ENCODE assay signal across 14 cellular contexts in the genomic region with DNA sequence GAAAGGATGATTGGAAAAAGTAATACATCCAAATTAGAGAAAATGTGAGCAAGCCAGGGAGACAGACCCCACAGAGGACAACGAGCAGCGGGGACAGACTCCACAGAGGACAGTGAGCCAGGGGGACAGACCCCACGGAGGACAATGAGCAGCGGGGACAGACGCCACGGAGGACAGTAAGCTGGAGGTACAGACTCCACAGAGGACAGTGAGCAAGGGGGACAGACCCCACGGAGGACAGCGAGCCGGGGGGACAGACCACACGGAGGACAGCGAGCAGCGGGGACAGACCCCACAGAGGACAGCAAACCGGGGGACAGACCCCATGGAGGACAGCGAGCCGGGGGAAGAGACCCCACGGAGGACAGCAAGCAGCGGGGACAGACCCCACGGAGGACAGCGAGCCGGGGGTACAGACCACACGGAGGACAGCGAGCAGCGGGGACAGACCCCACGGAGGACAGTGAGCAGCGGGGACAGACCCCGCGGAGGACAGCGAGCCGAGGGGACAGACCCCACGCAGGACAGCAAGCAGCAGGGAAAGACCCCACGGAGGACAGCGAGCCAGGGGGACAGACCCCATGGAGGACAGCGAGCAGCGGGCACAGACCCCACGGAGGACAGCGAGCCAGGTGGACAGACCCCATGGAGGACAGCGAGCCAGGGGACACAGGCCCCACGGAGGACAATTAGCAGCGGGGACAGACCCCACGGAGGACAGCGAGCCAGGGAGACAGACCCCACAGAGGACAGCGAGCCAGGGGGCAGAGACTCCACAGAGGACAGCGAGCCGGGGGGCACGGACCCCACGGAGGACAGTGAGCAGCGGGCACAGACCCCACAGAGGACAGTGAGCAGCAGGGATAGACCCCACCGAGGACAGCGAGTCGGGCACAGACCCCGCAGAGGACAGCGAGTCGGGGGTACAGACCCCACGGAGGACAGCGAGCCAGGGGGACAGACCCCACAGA. TPM values are rescaled to one million over a fixed set of nuclear protein-coding genes. Genes with fewer than 3 reads are reported as not detected.
DNase-seq lines count a peak whose midpoint lies in the region; ATAC-seq lines count a peak whose summit lies in the region.
"Had no signal": no experiment of that assay in that cellular context is flagged by ENCODE, and none has a peak within 500 bp of the region (broad histone marks: within the 10 kb centered on the region; RNA-seq: fewer than 3 reads in every experiment).

No MANE protein-coding gene starts in this region.

- H2BK120ac ChIP-seq in neuronal stem cell (ENCODE audit: low read depth, low read length): no peak overlapping the region

- no peak overlapping the region for H3K4me3 ChIP-seq in neuronal stem cell (ENCODE audit: low read length in 2 of 2)
- no peak overlapping the region for H3K4me3 ChIP-seq in aorta (ENCODE audit: low read length in 2 of 2)
- H3K4me3 ChIP-seq: Peyer's patch had no signal

- WGBS in neuronal stem cell (ENCODE audit: extremely low coverage in 2 of 2, insufficient read length in 2 of 2, insufficient replicate concordance in 1 of 2), 2 donors: no CpG with 5 or more reads among the region's 55 CpGs
- 90 to 91% methylated on average over 55 of the region's 55 CpGs for WGBS in aorta, 2 donors

- no peak overlapping the region for H4K8ac ChIP-seq in neuronal stem cell (ENCODE audit: low read depth, low read length)

- peaks cover 23 to 25% of the 10 kb centered on the region in 2 donors for H3K4me1 ChIP-seq in neuronal stem cell (ENCODE audit: control insufficient read depth in 2 of 2, insufficient read depth in 1 of 2, low read depth in 1 of 2, low read length in 2 of 2)
- no peaks in the 10 kb centered on the region for H3K4me1 ChIP-seq in aorta (ENCODE audit: control insufficient read depth in 1 of 2, insufficient read depth in 2 of 2, low read length in 2 of 2)
- H3K4me1 ChIP-seq: Peyer's patch had no signal

- no peak overlapping the region for H2BK5ac ChIP-seq in neuronal stem cell (ENCODE audit: low read length)

- H2AFZ ChIP-seq in neuronal stem cell (ENCODE audit: low read length): no peak overlapping the region

- peak overlapping the region; percentile 17 for H3K23ac ChIP-seq in neuronal stem cell (ENCODE audit: low read depth, low read length, poor library complexity)

- no peak overlapping the region for H3K4me2 ChIP-seq in neuronal stem cell (ENCODE audit: insufficient read depth, low read length, poor library complexity, severe bottlenecking)

- no peak overlapping the region for H3K9ac ChIP-seq in neuronal stem cell (ENCODE audit: low read depth, low read length, poor library complexity)

- H3K36me3 ChIP-seq in neuronal stem cell (replicated peaks in 1 of 2; ENCODE audit: control insufficient read depth in 2 of 2, insufficient read depth in 2 of 2, low read length in 2 of 2) (no peaks in the 10 kb centered on the region), aorta (ENCODE audit: control insufficient read depth in 1 of 2, insufficient read depth in 2 of 2, low read length in 1 of 2) (no peaks in the 10 kb centered on the region)
- H3K36me3 ChIP-seq: Peyer's patch had no signal

- no peak overlapping the region for H2AK5ac ChIP-seq in neuronal stem cell (ENCODE audit: low read depth, low read length)

- H3K9me3 ChIP-seq in neuronal stem cell (replicated peaks in 1 of 2; ENCODE audit: control insufficient read depth in 2 of 2, insufficient read depth in 1 of 2, low read depth in 1 of 2, low read length in 2 of 2) (peaks cover 0 to 8% of the 10 kb centered on the region in 2 donors), aorta (ENCODE audit: control insufficient read depth, low read length) (no peaks in the 10 kb centered on the region)
- H3K9me3 ChIP-seq: Peyer's patch had no signal

- H3K4ac ChIP-seq in neuronal stem cell (ENCODE audit: low read length): no peak overlapping the region

- DNase-seq in activated effector memory CD4-positive, alpha-beta T cell treated with anti-CD3 and anti-CD28 coated beads, Interleukin-2, amount 50 U/mL, for 16 hours: peak; percentile 50
- no peak for DNase-seq in activated effector memory CD4-positive, alpha-beta T cell treated with Interleukin-2 at 50 U/mL for 16 hours
- peak; percentile 1 for DNase-seq in stimulated activated CD4-positive, alpha-beta T cell treated with anti-CD3 and anti-CD28 coated beads, Interleukin-4, amount 100 ng/mL, for 1 hour
- no peak for DNase-seq in stimulated activated CD4-positive, alpha-beta T cell treated with anti-CD3 and anti-CD28 coated beads, Interleukin-15, amount 100 ng/mL, for 24 hours
- DNase-seq in neuronal stem cell (ENCODE audit: low spot score) (no peak), aorta (peak; percentile 37 to 55), NCI-H2029 treated with DMSO at 0.1 percent for 48 hours (lab: John Stamatoyannopoulos, UW) (no peak), T-helper 9 cell (no peak)
- DNase-seq: COR-L47, NCI-H1417 treated with DMSO at 0.1 percent for 48 hours, NCI-H2029, NCI-H524 had no signal

- no peak overlapping the region for H2BK15ac ChIP-seq in neuronal stem cell (ENCODE audit: low read length)

- H3K18ac ChIP-seq in neuronal stem cell (ENCODE audit: low read length): peak overlapping the region; percentile 11

- H3K14ac ChIP-seq in neuronal stem cell (ENCODE audit: low read length): peak overlapping the region; percentile 97

- intact Hi-C loops in aorta (cut with DNase I): no loop called here

- peaks cover 2% of the 10 kb centered on the region for H3K79me1 ChIP-seq in neuronal stem cell (ENCODE audit: low read depth, low read length)

- H3K27me3 ChIP-seq in neuronal stem cell (ENCODE audit: control insufficient read depth in 3 of 3, insufficient read depth in 3 of 3, low read depth in 1 of 3, low read length in 3 of 3) (peaks cover 0 to 2% (median 0%) of the 10 kb centered on the region in 3 experiments), aorta (ENCODE audit: control insufficient read depth in 1 of 2, insufficient read depth in 2 of 2, low read length in 1 of 2) (no peaks in the 10 kb centered on the region)
- H3K27me3 ChIP-seq: Peyer's patch had no signal

- H4K91ac ChIP-seq in neuronal stem cell (ENCODE audit: low read depth, low read length, poor library complexity): no peak overlapping the region

- H3K27ac ChIP-seq in neuronal stem cell (replicated peaks; ENCODE audit: low read length): no peak overlapping the region
- no peak overlapping the region for H3K27ac ChIP-seq in aorta (ENCODE audit: low read depth in 1 of 2, low read length in 2 of 2)
- H3K27ac ChIP-seq: Peyer's patch had no signal

- H2BK12ac ChIP-seq in neuronal stem cell (ENCODE audit: low read length): peak overlapping the region; percentile 84

- ATAC-seq in aorta (ENCODE audit: low FRiP score): no peak

RNA-seq across cellular contexts. Expression of gene ZDHHC11, which starts 1.9 kb away (rescaled TPM):
- polyA plus RNA-seq in neuronal stem cell (2013, experiment 1 of 2): 6.4 TPM
- 6.7 TPM for polyA plus RNA-seq in neuronal stem cell (2013, experiment 2 of 2)
- total RNA-seq in aorta: 10 to 100 TPM in 1 of 2 donors, 1 to 10 TPM in 1; 9.4 to 26.0 TPM
- 1 to 10 TPM; 1.5 to 3.1 TPM for polyA plus RNA-seq in aorta
- polyA plus RNA-seq: CD14-positive monocyte had no signal

RNA-seq across cellular contexts. Expression of gene BRD9, which starts 39.9 kb away (rescaled TPM):
- 31.5 TPM for polyA plus RNA-seq in neuronal stem cell (2013, experiment 1 of 2)
- polyA plus RNA-seq in neuronal stem cell (2013, experiment 2 of 2): 31.0 TPM
- 10 to 100 TPM; 38.2 to 39.7 TPM for total RNA-seq in aorta
- 10 to 100 TPM; 12.5 to 36.4 TPM for polyA plus RNA-seq in aorta

RNA-seq across cellular contexts. Expression of gene TRIP13, which starts 40.0 kb away (rescaled TPM):
- polyA plus RNA-seq in neuronal stem cell (2013, experiment 1 of 2): 24.6 TPM
- 25.7 TPM for polyA plus RNA-seq in neuronal stem cell (2013, experiment 2 of 2)
- 1 to 10 TPM in 1 of 2 donors, under 1 TPM in 1; 0.84 to 1.3 TPM for total RNA-seq in aorta
- polyA plus RNA-seq in aorta: 1 to 10 TPM in 1 of 2 donors, under 1 TPM in 1; 0.28 to 1.3 TPM

Comparison
In these comparisons a context has a peak if more than half of its experiments do, and no peak if none do; other contexts are left out.
1. DNase-seq: peak in activated effector memory CD4-positive, alpha-beta T cell treated with anti-CD3 and anti-CD28 coated beads, Interleukin-2, amount 50 U/mL, for 16 hours (single experiment), stimulated activated CD4-positive, alpha-beta T cell treated with anti-CD3 and anti-CD28 coated beads, Interleukin-4, amount 100 ng/mL, for 1 hour (single experiment) and aorta (2 of 2); none in activated effector memory CD4-positive, alpha-beta T cell treated with Interleukin-2 at 50 U/mL for 16 hours (single experiment), stimulated activated CD4-positive, alpha-beta T cell treated with anti-CD3 and anti-CD28 coated beads, Interleukin-15, amount 100 ng/mL, for 24 hours (single experiment), neuronal stem cell (single experiment), NCI-H2029 treated with DMSO at 0.1 percent for 48 hours (single experiment) and T-helper 9 cell (single experiment).